Comparison of ENCODE assay signal across 13 cellular contexts in the genomic region with DNA sequence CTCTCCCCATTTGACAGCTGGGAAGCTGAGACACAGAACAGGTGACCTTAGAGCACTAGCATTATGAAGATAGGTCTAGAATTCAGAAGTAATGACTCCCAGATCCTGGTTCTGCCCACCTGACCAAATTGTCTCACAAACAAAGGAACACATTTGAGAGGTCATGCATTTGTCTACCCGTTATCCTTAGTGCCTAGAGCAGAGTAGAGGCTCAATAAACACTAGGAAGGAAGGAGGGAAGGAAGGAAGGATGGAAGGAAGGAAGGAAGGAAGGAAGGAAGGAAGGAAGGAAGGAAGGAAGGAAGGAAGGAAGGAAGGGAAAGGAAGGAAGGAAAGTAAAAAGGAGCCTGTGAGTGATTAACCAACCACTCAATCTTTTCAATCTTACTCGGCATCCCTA.
"Had no signal": no experiment of that assay in that cellular context is flagged by ENCODE, and none has a peak within 500 bp of the region (broad histone marks: within the 10 kb centered on the region; RNA-seq: fewer than 3 reads in every experiment).

No MANE protein-coding gene starts in this region.

- H3K4me3 Mint-ChIP-seq: naive thymus-derived CD4-positive, alpha-beta T cell had no signal

- H3K4me3 ChIP-seq: coronary artery, lung, ovary, right atrium auricular region had no signal

- H3K4me1 ChIP-seq: right atrium auricular region had no signal

- H3K9me3 ChIP-seq: ovary, right atrium auricular region had no signal

- DNase-seq: effector CD4-positive, alpha-beta T cell; foreskin melanocyte; hippocampal formation; left colon; left ventricle myocardium superior; naive thymus-derived CD4-positive, alpha-beta T cell; ovary; small intestine; stimulated activated CD4-positive, alpha-beta T cell treated with anti-CD3 and anti-CD28 coated beads, Interleukin-2, amount 100 ng/mL, for 48 hours; stimulated activated naive CD4-positive, alpha-beta T cell treated with Interleukin-2 at 50 U/mL for 16 hours had no signal

- H3K4me1 Mint-ChIP-seq: naive thymus-derived CD4-positive, alpha-beta T cell had no signal

- ATAC-seq: left colon; left ventricle myocardium superior; naive thymus-derived CD4-positive, alpha-beta T cell had no signal

- H3K36me3 ChIP-seq: ovary, right atrium auricular region had no signal

- H3K27ac ChIP-seq: coronary artery, ovary, right atrium auricular region had no signal

- FAIRE-seq: small intestine had no signal

- H3K27ac Mint-ChIP-seq: naive thymus-derived CD4-positive, alpha-beta T cell had no signal

- H3K27me3 ChIP-seq: ovary, right atrium auricular region had no signal
